ENCODE assay signal across 18 cellular contexts in the genomic region with DNA sequence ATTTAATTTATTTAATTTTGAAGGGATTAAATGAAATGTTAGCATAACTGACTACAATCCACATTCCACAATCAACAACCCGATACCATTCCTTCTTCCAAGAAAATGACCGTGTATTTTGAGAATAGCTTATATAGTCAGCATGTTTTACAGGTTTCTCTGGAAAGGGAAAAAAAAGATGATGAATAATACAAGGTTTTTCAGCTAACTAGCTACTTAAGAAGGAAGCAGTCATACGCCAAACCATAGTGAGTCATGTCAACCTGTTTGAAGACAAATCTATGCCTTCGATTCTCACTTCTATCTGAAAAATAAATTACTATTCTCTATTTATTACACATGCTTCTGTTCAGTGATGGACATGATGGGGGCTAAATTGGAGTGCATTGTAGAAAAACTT.
"Had no signal": no experiment of that assay in that cellular context is flagged by ENCODE, and none has a peak within 500 bp of the region (broad histone marks: within the 10 kb centered on the region; RNA-seq: fewer than 3 reads in every experiment).

No MANE protein-coding gene starts in this region.

- DNase-seq: activated CD4-positive, alpha-beta T cell treated with anti-CD3 and anti-CD28 coated beads for 4 hours; activated CD8-positive, alpha-beta memory T cell treated with anti-CD3 and anti-CD28 coated beads, Interleukin-2, amount 50 U/mL, for 48 hours; activated CD8-positive, alpha-beta T cell treated with anti-CD3 and anti-CD28 coated beads, Interleukin-2, amount 10 ng/mL, durations not matched to agents 7 days and 5 days; activated naive CD8-positive, alpha-beta T cell treated with anti-CD3 and anti-CD28 coated beads, Interleukin-2, amount 10 ng/mL, durations not matched to agents 7 days and 5 days; effector memory CD4-positive, alpha-beta T cell; erythroblast; immature natural killer cell; left lung; mesendoderm; nephron progenitor cell; sigmoid colon; stimulated activated CD4-positive, alpha-beta T cell treated with anti-CD3 and anti-CD28 coated beads, Interleukin-4, amount 100 ng/mL, for 24 hours; stomach; T1000; WERI-Rb-1 had no signal

- H3K27ac ChIP-seq: ascending aorta, left lung, prostate gland, sigmoid colon, stomach, thoracic aorta, WERI-Rb-1 had no signal

- H3K36me3 ChIP-seq: ascending aorta, left lung, prostate gland, sigmoid colon, stomach, thoracic aorta, WERI-Rb-1 had no signal

- H3K9me3 Mint-ChIP-seq: activated naive CD8-positive, alpha-beta T cell treated with anti-CD3 and anti-CD28 coated beads, Interleukin-2, amount 10 ng/mL, durations not matched to agents 7 days and 5 days had no signal

- H3K4me3 Mint-ChIP-seq: activated CD8-positive, alpha-beta T cell treated with anti-CD3 and anti-CD28 coated beads, Interleukin-2, amount 10 ng/mL, durations not matched to agents 7 days and 5 days; activated naive CD8-positive, alpha-beta T cell treated with anti-CD3 and anti-CD28 coated beads, Interleukin-2, amount 10 ng/mL, durations not matched to agents 7 days and 5 days; immature natural killer cell; nephron progenitor cell had no signal

- H3K4me1 ChIP-seq: ascending aorta, left lung, prostate gland, stomach had no signal

- H3K27ac Mint-ChIP-seq: activated CD8-positive, alpha-beta T cell treated with anti-CD3 and anti-CD28 coated beads, Interleukin-2, amount 10 ng/mL, durations not matched to agents 7 days and 5 days; activated naive CD8-positive, alpha-beta T cell treated with anti-CD3 and anti-CD28 coated beads, Interleukin-2, amount 10 ng/mL, durations not matched to agents 7 days and 5 days; immature natural killer cell; nephron progenitor cell had no signal

- H3K27me3 ChIP-seq: ascending aorta, left lung, sigmoid colon, stomach had no signal

- H3K4me1 Mint-ChIP-seq: activated naive CD8-positive, alpha-beta T cell treated with anti-CD3 and anti-CD28 coated beads, Interleukin-2, amount 10 ng/mL, durations not matched to agents 7 days and 5 days had no signal

- ATAC-seq: activated CD8-positive, alpha-beta T cell treated with anti-CD3 and anti-CD28 coated beads, Interleukin-2, amount 10 ng/mL, durations not matched to agents 7 days and 5 days; left lung had no signal

- H3K27me3 Mint-ChIP-seq: activated naive CD8-positive, alpha-beta T cell treated with anti-CD3 and anti-CD28 coated beads, Interleukin-2, amount 10 ng/mL, durations not matched to agents 7 days and 5 days had no signal

- H3K4me3 ChIP-seq: ascending aorta, left lung, prostate gland, sigmoid colon, stomach, thoracic aorta had no signal

- H3K9me3 ChIP-seq: ascending aorta, prostate gland, sigmoid colon, stomach, thoracic aorta had no signal

- H3K36me3 Mint-ChIP-seq: activated naive CD8-positive, alpha-beta T cell treated with anti-CD3 and anti-CD28 coated beads, Interleukin-2, amount 10 ng/mL, durations not matched to agents 7 days and 5 days had no signal
